ENCODE assay signal across 9 cellular contexts in genomic region chr15:66004618-66005262, GRCh38.
DNase-seq lines count a peak whose midpoint lies in the region; ATAC-seq, FAIRE-seq and TF ChIP-seq lines count a peak whose summit lies in the region.
"Had no signal": no experiment of that assay in that cellular context is flagged by ENCODE, and none has a peak within 500 bp of the region (broad histone marks: within the 10 kb centered on the region; RNA-seq: fewer than 3 reads in every experiment).

No MANE protein-coding gene starts in this region.

- POLR2A ChIA-PET in activated CD4-positive, alpha-beta T cell treated with anti-CD3 and anti-CD28 coated beads, Interleukin-2, amount 10 ng/mL, durations not matched to agents 7 days and 5 days (lab: Charles Lee), result no interaction called here
- POLR2A ChIA-PET in OCI-LY7 (lab: Charles Lee) (no interaction called here), endothelial cell of umbilical vein (lab: Charles Lee) (no interaction called here)

- H3K4me3 ChIP-seq in OCI-LY7 (ENCODE audit: low read depth, low read length, poor library complexity, severe bottlenecking) (no peak overlapping the region), endothelial cell of umbilical vein (replicated peaks in 1 of 3; ENCODE audit: insufficient read depth in 1 of 3, low read depth in 1 of 3, low read length in 3 of 3) (no peak overlapping the region)

- H3K27me3 ChIP-seq in endothelial cell of umbilical vein (ENCODE audit: control insufficient read depth in 2 of 2, insufficient read depth in 2 of 2, low read length in 2 of 2), result peaks cover 0 to 4% of the 10 kb centered on the region in 2 experiments

- no peak for ATAC-seq in HG02571 (IDR thresholded peaks at IDR 0.05; ENCODE audit: unreplicated experiment)
- ATAC-seq in GM21528 (IDR thresholded peaks at IDR 0.05; ENCODE audit: low FRiP score, unreplicated experiment), result no peak

- no peak overlapping the region for H3K4me3 Mint-ChIP-seq in activated CD4-positive, alpha-beta T cell treated with anti-CD3 and anti-CD28 coated beads, Interleukin-2, amount 10 ng/mL, durations not matched to agents 7 days and 5 days

- no peaks in the 10 kb centered on the region for H3K9me3 ChIP-seq in OCI-LY7 (ENCODE audit: low read length)
- no peaks in the 10 kb centered on the region for H3K9me3 ChIP-seq in endothelial cell of umbilical vein (replicated peaks; ENCODE audit: control insufficient read depth, insufficient read depth, low read length)

- TF ChIP-seq POLR2A in endothelial cell of umbilical vein (IDR thresholded peaks at IDR 0.05; ENCODE audit: low read depth, low read length), result no peak

- no peak overlapping the region for H3K27ac Mint-ChIP-seq in activated CD4-positive, alpha-beta T cell treated with anti-CD3 and anti-CD28 coated beads, Interleukin-2, amount 10 ng/mL, durations not matched to agents 7 days and 5 days

- no TSS peak for BruUV-seq in OCI-LY7 (replicated peaks; lab: Mats Ljungman, UMichigan)
- no TSS peak for BruUV-seq in endothelial cell of umbilical vein (replicated peaks; lab: Mats Ljungman, UMichigan)

- H3K4me1 Mint-ChIP-seq in activated CD4-positive, alpha-beta T cell treated with anti-CD3 and anti-CD28 coated beads, Interleukin-2, amount 10 ng/mL, durations not matched to agents 7 days and 5 days, result no peaks in the 10 kb centered on the region

- FAIRE-seq in endothelial cell of umbilical vein (lab: Jason Lieb, UNC), result peak; percentile 80

- no peaks in the 10 kb centered on the region for H3K9me2 ChIP-seq in OCI-LY7 (ENCODE audit: insufficient read depth, low read length)

- dilution Hi-C loops in endothelial cell of umbilical vein (cut with MboI; ENCODE audit: extremely low pct_ligation_motif_present, low sequenced_read_pairs), result no loop called here

- no peaks in the 10 kb centered on the region for H3K36me3 Mint-ChIP-seq in activated CD4-positive, alpha-beta T cell treated with anti-CD3 and anti-CD28 coated beads, Interleukin-2, amount 10 ng/mL, durations not matched to agents 7 days and 5 days (ENCODE audit: low read depth)

- CTCF ChIA-PET in activated CD4-positive, alpha-beta T cell treated with anti-CD3 and anti-CD28 coated beads, Interleukin-2, amount 10 ng/mL, durations not matched to agents 7 days and 5 days (lab: Charles Lee), result no interaction called here
- CTCF ChIA-PET in OCI-LY7 (lab: Charles Lee; ENCODE audit: unreplicated experiment) (no interaction called here), endothelial cell of umbilical vein (lab: Charles Lee) (no interaction called here)

- peak; percentile 48 for DNase-seq in activated CD4-positive, alpha-beta T cell treated with anti-CD3 and anti-CD28 coated beads, Interleukin-2, amount 10 ng/mL, durations not matched to agents 7 days and 5 days
- DNase-seq in activated CD4-positive, alpha-beta T cell treated with anti-CD3 and anti-CD28 coated beads for 4 hours, result no peak
- DNase-seq in OCI-LY7 (ENCODE audit: low spot score) (peak; percentile 34), endothelial cell of umbilical vein (ENCODE audit: low read depth, low spot score) (peak; percentile 40), stromal cell of bone marrow (ENCODE audit: low read depth) (peak; percentile 6), GDM1 (lab: John Stamatoyannopoulos, UW) (no peak)
- DNase-seq: NCI-H748 treated with DMSO at 0.1 percent for 48 hours had no signal

- peaks cover 9% of the 10 kb centered on the region for H3K27me3 Mint-ChIP-seq in activated CD4-positive, alpha-beta T cell treated with anti-CD3 and anti-CD28 coated beads, Interleukin-2, amount 10 ng/mL, durations not matched to agents 7 days and 5 days

- no peak overlapping the region for H3K4me2 ChIP-seq in OCI-LY7 (ENCODE audit: low read length)
- H3K4me2 ChIP-seq in endothelial cell of umbilical vein (ENCODE audit: insufficient read depth, low read length), result no peak overlapping the region

- H3K27ac ChIP-seq in OCI-LY7 (ENCODE audit: low read depth, low read length, poor library complexity, severe bottlenecking), result no peak overlapping the region
- H3K27ac ChIP-seq in endothelial cell of umbilical vein (ENCODE audit: insufficient read depth, low read depth, low read length), result no peak overlapping the region

- H3K36me3 ChIP-seq in OCI-LY7 (ENCODE audit: insufficient read depth, low read length) (no peaks in the 10 kb centered on the region), endothelial cell of umbilical vein (ENCODE audit: control insufficient read depth in 2 of 2, extremely low read depth in 1 of 2, insufficient read depth in 2 of 2, low read length in 2 of 2) (no peaks in the 10 kb centered on the region)

- H3K9me3 Mint-ChIP-seq in activated CD4-positive, alpha-beta T cell treated with anti-CD3 and anti-CD28 coated beads, Interleukin-2, amount 10 ng/mL, durations not matched to agents 7 days and 5 days, result no peaks in the 10 kb centered on the region

- no peak overlapping the region for H3K9ac ChIP-seq in endothelial cell of umbilical vein (replicated peaks; ENCODE audit: extremely low read depth, insufficient read depth, low read length)

- H3K79me2 ChIP-seq in OCI-LY7 (ENCODE audit: insufficient read depth, low read depth, low read length) (no peaks in the 10 kb centered on the region), endothelial cell of umbilical vein (ENCODE audit: control insufficient read depth, insufficient read depth, low read length) (no peaks in the 10 kb centered on the region)

- H3K4me1 ChIP-seq in OCI-LY7 (ENCODE audit: insufficient read depth, low read length, poor library complexity, severe bottlenecking), result no peaks in the 10 kb centered on the region
- H3K4me1 ChIP-seq in endothelial cell of umbilical vein (ENCODE audit: control insufficient read depth, extremely low read depth, insufficient read depth, low read length), result no peaks in the 10 kb centered on the region

- TF ChIP-seq CTCF in OCI-LY7 (conservative IDR thresholded peaks at IDR 0.05; ENCODE audit: low read length) (no peak), endothelial cell of umbilical vein (IDR thresholded peaks at IDR 0.05; ENCODE audit: extremely low read depth in 1 of 2, insufficient read depth in 1 of 2, low read depth in 1 of 2, low read length in 2 of 2) (no peak)

- no peaks in the 10 kb centered on the region for H3K9me1 ChIP-seq in endothelial cell of umbilical vein (replicated peaks; ENCODE audit: control insufficient read depth, extremely low read depth, insufficient read depth, low read length)

- no peak overlapping the region for H2AFZ ChIP-seq in OCI-LY7 (ENCODE audit: low read length)
- H2AFZ ChIP-seq in endothelial cell of umbilical vein (ENCODE audit: low read depth, low read length), result no peak overlapping the region

- intact Hi-C loops in OCI-LY7 (cut with micrococcal nuclease; ENCODE audit: unreplicated experiment), result no loop called here
- intact Hi-C loops in endothelial cell of umbilical vein (cut with micrococcal nuclease), result no loop called here

- H4K20me1 ChIP-seq in OCI-LY7 (ENCODE audit: insufficient read depth, low read length) (no peaks in the 10 kb centered on the region; the same call in 1 of the 2 replicates), endothelial cell of umbilical vein (replicated peaks; ENCODE audit: control insufficient read depth, extremely low read depth, insufficient read depth, low read length) (no peaks in the 10 kb centered on the region)

TF ChIP-seq in endothelial cell of umbilical vein, 7 proteins besides CTCF, POLR2A, EP300 and RAD21:
- TF ChIP-seq EZH2 (IDR thresholded peaks at IDR 0.05; ENCODE audit: borderline replicate concordance, low read depth, low read length, severe bottlenecking) (no peak), FOS (IDR thresholded peaks at IDR 0.05; ENCODE audit: borderline replicate concordance, insufficient read depth, low read length) (no peak), MAX (IDR thresholded peaks at IDR 0.05; ENCODE audit: insufficient read depth, insufficient read length) (no peak), MYC (IDR thresholded peaks at IDR 0.05; ENCODE audit: low read depth, low read length) (no peak), GATA2 (IDR thresholded peaks at IDR 0.05; ENCODE audit: insufficient read depth, insufficient read length, low read depth, low read length) (no peak), JUN (IDR thresholded peaks at IDR 0.05; ENCODE audit: borderline replicate concordance, insufficient read depth, insufficient read length, low read depth) (no peak), POLR2AphosphoS5 (IDR thresholded peaks at IDR 0.05; ENCODE audit: insufficient read depth, low read depth, low read length) (no peak)

Comparison
In these comparisons a context has a peak if more than half of its experiments do, and no peak if none do; other contexts are left out.
1. DNase-seq: peak in activated CD4-positive, alpha-beta T cell treated with anti-CD3 and anti-CD28 coated beads, Interleukin-2, amount 10 ng/mL, durations not matched to agents 7 days and 5 days (single experiment), OCI-LY7 (single experiment), endothelial cell of umbilical vein (single experiment) and stromal cell of bone marrow (single experiment); none in activated CD4-positive, alpha-beta T cell treated with anti-CD3 and anti-CD28 coated beads for 4 hours (0 of 2) and GDM1 (single experiment).